ENCODE assay signal across 1 cellular context in the genomic region with DNA sequence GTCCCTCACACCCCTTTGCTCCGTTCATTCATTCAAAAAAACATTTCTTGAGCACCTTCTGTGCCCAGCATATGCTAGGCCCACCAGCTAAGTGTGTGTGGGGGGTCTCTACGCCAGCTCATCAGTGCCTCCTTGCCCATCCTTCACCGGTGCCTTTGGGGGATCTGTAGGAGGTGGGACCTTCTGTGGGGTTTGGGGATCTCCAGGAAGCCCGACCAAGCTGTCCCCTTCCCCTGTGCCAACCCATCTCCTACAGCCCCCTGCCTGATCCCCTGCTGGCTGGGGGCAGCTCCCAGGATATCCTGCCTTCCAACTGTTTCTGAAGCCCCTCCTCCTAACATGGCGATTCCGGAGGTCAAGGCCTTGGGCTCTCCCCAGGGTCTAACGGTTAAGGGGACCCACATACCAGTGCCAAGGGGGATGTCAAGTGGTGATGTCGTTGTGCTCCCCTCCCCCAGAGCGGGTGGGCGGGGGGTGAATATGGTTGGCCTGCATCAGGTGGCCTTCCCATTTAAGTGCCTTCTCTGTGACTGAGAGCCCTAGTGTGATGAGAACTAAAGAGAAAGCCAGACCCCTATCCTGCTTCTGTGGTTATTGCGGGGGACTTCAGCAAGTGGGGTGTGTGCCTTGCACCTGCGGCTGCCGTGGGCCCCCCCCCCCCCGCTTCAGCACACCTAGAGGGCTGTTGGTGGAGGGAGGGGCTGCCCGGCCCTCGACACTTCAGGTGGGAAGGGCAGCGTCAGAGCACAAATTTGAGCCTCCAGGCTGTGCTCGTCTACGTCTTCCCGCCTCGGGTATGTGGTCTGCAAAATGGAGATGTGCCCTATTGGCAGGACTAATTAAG.
TF ChIP-seq lines count a peak whose summit lies in the region.

No MANE protein-coding gene starts in this region.

TF ChIP-seq in HepG2, 621 proteins besides CTCF, POLR2A, EP300 and RAD21 (continued from another document and continues in another):
- TF ChIP-seq, protein P1, sequence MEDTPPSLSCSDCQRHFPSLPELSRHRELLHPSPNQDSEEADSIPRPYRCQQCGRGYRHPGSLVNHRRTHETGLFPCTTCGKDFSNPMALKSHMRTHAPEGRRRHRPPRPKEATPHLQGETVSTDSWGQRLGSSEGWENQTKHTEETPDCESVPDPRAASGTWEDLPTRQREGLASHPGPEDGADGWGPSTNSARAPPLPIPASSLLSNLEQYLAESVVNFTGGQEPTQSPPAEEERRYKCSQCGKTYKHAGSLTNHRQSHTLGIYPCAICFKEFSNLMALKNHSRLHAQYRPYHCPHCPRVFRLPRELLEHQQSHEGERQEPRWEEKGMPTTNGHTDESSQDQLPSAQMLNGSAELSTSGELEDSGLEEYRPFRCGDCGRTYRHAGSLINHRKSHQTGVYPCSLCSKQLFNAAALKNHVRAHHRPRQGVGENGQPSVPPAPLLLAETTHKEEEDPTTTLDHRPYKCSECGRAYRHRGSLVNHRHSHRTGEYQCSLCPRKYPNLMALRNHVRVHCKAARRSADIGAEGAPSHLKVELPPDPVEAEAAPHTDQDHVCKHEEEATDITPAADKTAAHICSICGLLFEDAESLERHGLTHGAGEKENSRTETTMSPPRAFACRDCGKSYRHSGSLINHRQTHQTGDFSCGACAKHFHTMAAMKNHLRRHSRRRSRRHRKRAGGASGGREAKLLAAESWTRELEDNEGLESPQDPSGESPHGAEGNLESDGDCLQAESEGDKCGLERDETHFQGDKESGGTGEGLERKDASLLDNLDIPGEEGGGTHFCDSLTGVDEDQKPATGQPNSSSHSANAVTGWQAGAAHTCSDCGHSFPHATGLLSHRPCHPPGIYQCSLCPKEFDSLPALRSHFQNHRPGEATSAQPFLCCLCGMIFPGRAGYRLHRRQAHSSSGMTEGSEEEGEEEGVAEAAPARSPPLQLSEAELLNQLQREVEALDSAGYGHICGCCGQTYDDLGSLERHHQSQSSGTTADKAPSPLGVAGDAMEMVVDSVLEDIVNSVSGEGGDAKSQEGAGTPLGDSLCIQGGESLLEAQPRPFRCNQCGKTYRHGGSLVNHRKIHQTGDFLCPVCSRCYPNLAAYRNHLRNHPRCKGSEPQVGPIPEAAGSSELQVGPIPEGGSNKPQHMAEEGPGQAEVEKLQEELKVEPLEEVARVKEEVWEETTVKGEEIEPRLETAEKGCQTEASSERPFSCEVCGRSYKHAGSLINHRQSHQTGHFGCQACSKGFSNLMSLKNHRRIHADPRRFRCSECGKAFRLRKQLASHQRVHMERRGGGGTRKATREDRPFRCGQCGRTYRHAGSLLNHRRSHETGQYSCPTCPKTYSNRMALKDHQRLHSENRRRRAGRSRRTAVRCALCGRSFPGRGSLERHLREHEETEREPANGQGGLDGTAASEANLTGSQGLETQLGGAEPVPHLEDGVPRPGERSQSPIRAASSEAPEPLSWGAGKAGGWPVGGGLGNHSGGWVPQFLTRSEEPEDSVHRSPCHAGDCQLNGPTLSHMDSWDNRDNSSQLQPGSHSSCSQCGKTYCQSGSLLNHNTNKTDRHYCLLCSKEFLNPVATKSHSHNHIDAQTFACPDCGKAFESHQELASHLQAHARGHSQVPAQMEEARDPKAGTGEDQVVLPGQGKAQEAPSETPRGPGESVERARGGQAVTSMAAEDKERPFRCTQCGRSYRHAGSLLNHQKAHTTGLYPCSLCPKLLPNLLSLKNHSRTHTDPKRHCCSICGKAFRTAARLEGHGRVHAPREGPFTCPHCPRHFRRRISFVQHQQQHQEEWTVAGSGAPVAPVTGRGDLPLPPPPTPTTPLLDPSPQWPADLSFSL (CRISPR knock-in tag; IDR thresholded peaks at IDR 0.05): peak; percentile 23; the same call in 1 of the 2 replicates
- TF ChIP-seq, protein P2, sequence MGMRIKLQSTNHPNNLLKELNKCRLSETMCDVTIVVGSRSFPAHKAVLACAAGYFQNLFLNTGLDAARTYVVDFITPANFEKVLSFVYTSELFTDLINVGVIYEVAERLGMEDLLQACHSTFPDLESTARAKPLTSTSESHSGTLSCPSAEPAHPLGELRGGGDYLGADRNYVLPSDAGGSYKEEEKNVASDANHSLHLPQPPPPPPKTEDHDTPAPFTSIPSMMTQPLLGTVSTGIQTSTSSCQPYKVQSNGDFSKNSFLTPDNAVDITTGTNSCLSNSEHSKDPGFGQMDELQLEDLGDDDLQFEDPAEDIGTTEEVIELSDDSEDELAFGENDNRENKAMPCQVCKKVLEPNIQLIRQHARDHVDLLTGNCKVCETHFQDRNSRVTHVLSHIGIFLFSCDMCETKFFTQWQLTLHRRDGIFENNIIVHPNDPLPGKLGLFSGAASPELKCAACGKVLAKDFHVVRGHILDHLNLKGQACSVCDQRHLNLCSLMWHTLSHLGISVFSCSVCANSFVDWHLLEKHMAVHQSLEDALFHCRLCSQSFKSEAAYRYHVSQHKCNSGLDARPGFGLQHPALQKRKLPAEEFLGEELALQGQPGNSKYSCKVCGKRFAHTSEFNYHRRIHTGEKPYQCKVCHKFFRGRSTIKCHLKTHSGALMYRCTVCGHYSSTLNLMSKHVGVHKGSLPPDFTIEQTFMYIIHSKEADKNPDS (CRISPR knock-in tag; IDR thresholded peaks at IDR 0.05): peak; percentile 69; the same call in 1 of the 2 replicates
- TF ChIP-seq RNF2 (conservative IDR thresholded peaks at IDR 0.05; ENCODE audit: low read depth) (no peak), CREM (IDR thresholded peaks at IDR 0.05) (no peak), CREM (CRISPR knock-in tag; IDR thresholded peaks at IDR 0.05) (no peak), TCF12 (IDR thresholded peaks at IDR 0.05) (no peak), TCF12 (CRISPR knock-in tag; IDR thresholded peaks at IDR 0.05) (no peak; the same call in 1 of the 2 replicates), JUN (CRISPR knock-in tag; IDR thresholded peaks at IDR 0.05) (peak; percentile 25; the same call in 1 of the 2 replicates), ZZZ3 (CRISPR knock-in tag; IDR thresholded peaks at IDR 0.05; ENCODE audit: borderline replicate concordance) (peak; percentile 20; the same call in 1 of the 2 replicates), CHD4 (IDR thresholded peaks at IDR 0.05; ENCODE audit: borderline replicate concordance, low read length) (peak; percentile 25; the same call in 1 of the 2 replicates), ZNF766 (CRISPR knock-in tag; IDR thresholded peaks at IDR 0.05; ENCODE audit: borderline replicate concordance) (no peak), MYC (CRISPR knock-in tag; IDR thresholded peaks at IDR 0.05; ENCODE audit: borderline replicate concordance) (no peak), PHF21A (CRISPR knock-in tag; IDR thresholded peaks at IDR 0.05) (peak; percentile 80), ZNF18 (CRISPR knock-in tag; IDR thresholded peaks at IDR 0.05; ENCODE audit: insufficient replicate concordance) (no peak), FOXK1 (CRISPR knock-in tag; IDR thresholded peaks at IDR 0.05; ENCODE audit: borderline replicate concordance, low read depth) (no peak), ZNF740 (CRISPR knock-in tag; IDR thresholded peaks at IDR 0.05) (peak; percentile 60), ZNF550 (CRISPR knock-in tag; IDR thresholded peaks at IDR 0.05; ENCODE audit: borderline replicate concordance) (0 out of 2 replicates have a peak, but pooled peaks have one; percentile 30), TBX2 (CRISPR knock-in tag; IDR thresholded peaks at IDR 0.05; ENCODE audit: borderline replicate concordance) (no peak; the same call in none of the 2 replicates), NCOA5 (CRISPR knock-in tag; IDR thresholded peaks at IDR 0.05) (0 out of 2 replicates have a peak, but pooled peaks have one; percentile 15), TAF15 (IDR thresholded peaks at IDR 0.05; ENCODE audit: low read depth, low read length, poor library complexity, severe bottlenecking) (no peak), HDAC2 (CRISPR knock-in tag; IDR thresholded peaks at IDR 0.05) (peak; percentile 32; the same call in 1 of the 2 replicates), ZNF792 (CRISPR knock-in tag; IDR thresholded peaks at IDR 0.05) (0 out of 2 replicates have a peak, but pooled peaks have one; percentile 8), ZNF333 (CRISPR knock-in tag; IDR thresholded peaks at IDR 0.05; ENCODE audit: borderline replicate concordance) (0 out of 2 replicates have a peak, but pooled peaks have one; percentile 74), ZFP36L1 (CRISPR knock-in tag; IDR thresholded peaks at IDR 0.05) (0 out of 2 replicates have a peak, but pooled peaks have one; percentile 41), ZNF430 (CRISPR knock-in tag; IDR thresholded peaks at IDR 0.05) (peak; percentile 83; the same call in 1 of the 2 replicates), ZNF180 (CRISPR knock-in tag; IDR thresholded peaks at IDR 0.05; ENCODE audit: borderline replicate concordance, low read depth) (no peak), NPAS2 (CRISPR knock-in tag; IDR thresholded peaks at IDR 0.05; ENCODE audit: borderline replicate concordance) (no peak), ZSCAN25 (CRISPR knock-in tag; IDR thresholded peaks at IDR 0.05) (0 out of 2 replicates have a peak, but pooled peaks have one; percentile 61), NFE2 (CRISPR knock-in tag; IDR thresholded peaks at IDR 0.05) (no peak), ZNF512B (CRISPR knock-in tag; IDR thresholded peaks at IDR 0.05; ENCODE audit: borderline replicate concordance) (0 out of 2 replicates have a peak, but pooled peaks have one; percentile 20), SP5 (CRISPR knock-in tag; IDR thresholded peaks at IDR 0.05; ENCODE audit: borderline replicate concordance, low read depth) (no peak), POLR2AphosphoS5 (IDR thresholded peaks at IDR 0.05; ENCODE audit: low read depth, low read length) (peak; percentile 82), KDM5B (CRISPR knock-in tag; IDR thresholded peaks at IDR 0.05; ENCODE audit: borderline replicate concordance) (no peak; the same call in 1 of the 2 replicates), RXRB (CRISPR knock-in tag; IDR thresholded peaks at IDR 0.05; ENCODE audit: borderline replicate concordance) (peak; percentile 24; the same call in 1 of the 2 replicates), DPF2 (CRISPR knock-in tag; IDR thresholded peaks at IDR 0.05; ENCODE audit: borderline replicate concordance, low read depth) (no peak), ZNF337 (CRISPR knock-in tag; IDR thresholded peaks at IDR 0.05; ENCODE audit: borderline replicate concordance, low read depth) (peak; percentile 88; the same call in 1 of the 2 replicates)
- TF ChIP-seq, protein P3, sequence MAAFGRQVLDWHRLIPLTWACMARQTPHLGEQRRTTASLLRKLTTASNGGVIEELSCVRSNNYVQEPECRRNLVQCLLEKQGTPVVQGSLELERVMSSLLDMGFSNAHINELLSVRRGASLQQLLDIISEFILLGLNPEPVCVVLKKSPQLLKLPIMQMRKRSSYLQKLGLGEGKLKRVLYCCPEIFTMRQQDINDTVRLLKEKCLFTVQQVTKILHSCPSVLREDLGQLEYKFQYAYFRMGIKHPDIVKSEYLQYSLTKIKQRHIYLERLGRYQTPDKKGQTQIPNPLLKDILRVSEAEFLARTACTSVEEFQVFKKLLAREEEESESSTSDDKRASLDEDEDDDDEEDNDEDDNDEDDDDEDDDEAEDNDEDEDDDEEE (CRISPR knock-in tag; IDR thresholded peaks at IDR 0.05): peak; percentile 67; the same call in 1 of the 2 replicates
- TF ChIP-seq, protein P4, sequence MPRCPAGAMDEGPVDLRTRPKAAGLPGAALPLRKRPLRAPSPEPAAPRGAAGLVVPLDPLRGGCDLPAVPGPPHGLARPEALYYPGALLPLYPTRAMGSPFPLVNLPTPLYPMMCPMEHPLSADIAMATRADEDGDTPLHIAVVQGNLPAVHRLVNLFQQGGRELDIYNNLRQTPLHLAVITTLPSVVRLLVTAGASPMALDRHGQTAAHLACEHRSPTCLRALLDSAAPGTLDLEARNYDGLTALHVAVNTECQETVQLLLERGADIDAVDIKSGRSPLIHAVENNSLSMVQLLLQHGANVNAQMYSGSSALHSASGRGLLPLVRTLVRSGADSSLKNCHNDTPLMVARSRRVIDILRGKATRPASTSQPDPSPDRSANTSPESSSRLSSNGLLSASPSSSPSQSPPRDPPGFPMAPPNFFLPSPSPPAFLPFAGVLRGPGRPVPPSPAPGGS (CRISPR knock-in tag; IDR thresholded peaks at IDR 0.05): peak; percentile 84
- TF ChIP-seq, protein P5, sequence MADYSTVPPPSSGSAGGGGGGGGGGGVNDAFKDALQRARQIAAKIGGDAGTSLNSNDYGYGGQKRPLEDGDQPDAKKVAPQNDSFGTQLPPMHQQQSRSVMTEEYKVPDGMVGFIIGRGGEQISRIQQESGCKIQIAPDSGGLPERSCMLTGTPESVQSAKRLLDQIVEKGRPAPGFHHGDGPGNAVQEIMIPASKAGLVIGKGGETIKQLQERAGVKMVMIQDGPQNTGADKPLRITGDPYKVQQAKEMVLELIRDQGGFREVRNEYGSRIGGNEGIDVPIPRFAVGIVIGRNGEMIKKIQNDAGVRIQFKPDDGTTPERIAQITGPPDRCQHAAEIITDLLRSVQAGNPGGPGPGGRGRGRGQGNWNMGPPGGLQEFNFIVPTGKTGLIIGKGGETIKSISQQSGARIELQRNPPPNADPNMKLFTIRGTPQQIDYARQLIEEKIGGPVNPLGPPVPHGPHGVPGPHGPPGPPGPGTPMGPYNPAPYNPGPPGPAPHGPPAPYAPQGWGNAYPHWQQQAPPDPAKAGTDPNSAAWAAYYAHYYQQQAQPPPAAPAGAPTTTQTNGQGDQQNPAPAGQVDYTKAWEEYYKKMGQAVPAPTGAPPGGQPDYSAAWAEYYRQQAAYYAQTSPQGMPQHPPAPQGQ (CRISPR knock-in tag; IDR thresholded peaks at IDR 0.05; ENCODE audit: borderline replicate concordance): peak; percentile 91
